ENCODE assay signal across 1 cellular context in the genomic region with DNA sequence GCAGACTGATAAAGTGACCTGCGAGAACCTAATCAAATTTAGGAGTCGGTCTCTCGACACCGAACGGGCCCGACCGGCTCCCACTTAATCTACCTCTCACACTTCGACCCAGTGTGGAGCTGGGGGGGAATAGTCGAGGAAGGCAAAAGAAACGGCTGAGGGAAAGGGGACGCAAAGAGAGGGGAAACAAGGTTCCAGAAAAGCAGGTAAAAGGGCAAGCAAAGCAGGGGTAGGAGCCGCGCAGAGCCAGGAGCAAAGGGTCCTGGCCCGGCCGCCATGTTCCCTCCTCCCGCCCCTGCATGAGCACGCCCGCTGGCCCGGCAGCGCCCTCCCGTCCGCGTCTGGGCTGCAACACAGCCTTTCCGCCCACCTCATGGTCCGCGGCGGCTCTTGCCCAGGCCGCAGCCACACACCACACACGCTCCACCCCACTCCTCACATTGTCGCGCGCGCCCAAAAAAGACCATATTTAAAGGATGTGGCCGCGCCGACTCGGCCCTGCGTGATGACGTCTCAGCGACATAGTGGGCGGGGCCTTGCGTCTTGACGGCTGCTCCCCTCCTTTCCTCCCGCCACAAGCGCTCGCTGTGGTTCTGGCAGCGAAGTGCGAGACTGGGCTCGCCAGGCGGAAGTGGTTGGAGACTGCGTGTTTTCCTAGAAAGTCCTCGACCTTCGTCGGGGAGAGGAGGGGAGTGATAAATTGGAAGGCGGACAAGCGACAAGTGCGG.
TF ChIP-seq lines count a peak whose summit lies in the region.

A gene with protein sequence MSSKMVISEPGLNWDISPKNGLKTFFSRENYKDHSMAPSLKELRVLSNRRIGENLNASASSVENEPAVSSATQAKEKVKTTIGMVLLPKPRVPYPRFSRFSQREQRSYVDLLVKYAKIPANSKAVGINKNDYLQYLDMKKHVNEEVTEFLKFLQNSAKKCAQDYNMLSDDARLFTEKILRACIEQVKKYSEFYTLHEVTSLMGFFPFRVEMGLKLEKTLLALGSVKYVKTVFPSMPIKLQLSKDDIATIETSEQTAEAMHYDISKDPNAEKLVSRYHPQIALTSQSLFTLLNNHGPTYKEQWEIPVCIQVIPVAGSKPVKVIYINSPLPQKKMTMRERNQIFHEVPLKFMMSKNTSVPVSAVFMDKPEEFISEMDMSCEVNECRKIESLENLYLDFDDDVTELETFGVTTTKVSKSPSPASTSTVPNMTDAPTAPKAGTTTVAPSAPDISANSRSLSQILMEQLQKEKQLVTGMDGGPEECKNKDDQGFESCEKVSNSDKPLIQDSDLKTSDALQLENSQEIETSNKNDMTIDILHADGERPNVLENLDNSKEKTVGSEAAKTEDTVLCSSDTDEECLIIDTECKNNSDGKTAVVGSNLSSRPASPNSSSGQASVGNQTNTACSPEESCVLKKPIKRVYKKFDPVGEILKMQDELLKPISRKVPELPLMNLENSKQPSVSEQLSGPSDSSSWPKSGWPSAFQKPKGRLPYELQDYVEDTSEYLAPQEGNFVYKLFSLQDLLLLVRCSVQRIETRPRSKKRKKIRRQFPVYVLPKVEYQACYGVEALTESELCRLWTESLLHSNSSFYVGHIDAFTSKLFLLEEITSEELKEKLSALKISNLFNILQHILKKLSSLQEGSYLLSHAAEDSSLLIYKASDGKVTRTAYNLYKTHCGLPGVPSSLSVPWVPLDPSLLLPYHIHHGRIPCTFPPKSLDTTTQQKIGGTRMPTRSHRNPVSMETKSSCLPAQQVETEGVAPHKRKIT (minus strand): TSS at position 510 of the 728 bp plus-strand sequence. CDS start 1,165 bp downstream, outside the sequence.

TF ChIP-seq in HepG2, 621 proteins besides CTCF, POLR2A, EP300 and RAD21 (continued from another document and continues in another):
- TF ChIP-seq SRSF1 (optimal IDR thresholded peaks at IDR 0.05; ENCODE audit: low read depth, low read length) = peak; percentile 66
- TF ChIP-seq, protein P1, sequence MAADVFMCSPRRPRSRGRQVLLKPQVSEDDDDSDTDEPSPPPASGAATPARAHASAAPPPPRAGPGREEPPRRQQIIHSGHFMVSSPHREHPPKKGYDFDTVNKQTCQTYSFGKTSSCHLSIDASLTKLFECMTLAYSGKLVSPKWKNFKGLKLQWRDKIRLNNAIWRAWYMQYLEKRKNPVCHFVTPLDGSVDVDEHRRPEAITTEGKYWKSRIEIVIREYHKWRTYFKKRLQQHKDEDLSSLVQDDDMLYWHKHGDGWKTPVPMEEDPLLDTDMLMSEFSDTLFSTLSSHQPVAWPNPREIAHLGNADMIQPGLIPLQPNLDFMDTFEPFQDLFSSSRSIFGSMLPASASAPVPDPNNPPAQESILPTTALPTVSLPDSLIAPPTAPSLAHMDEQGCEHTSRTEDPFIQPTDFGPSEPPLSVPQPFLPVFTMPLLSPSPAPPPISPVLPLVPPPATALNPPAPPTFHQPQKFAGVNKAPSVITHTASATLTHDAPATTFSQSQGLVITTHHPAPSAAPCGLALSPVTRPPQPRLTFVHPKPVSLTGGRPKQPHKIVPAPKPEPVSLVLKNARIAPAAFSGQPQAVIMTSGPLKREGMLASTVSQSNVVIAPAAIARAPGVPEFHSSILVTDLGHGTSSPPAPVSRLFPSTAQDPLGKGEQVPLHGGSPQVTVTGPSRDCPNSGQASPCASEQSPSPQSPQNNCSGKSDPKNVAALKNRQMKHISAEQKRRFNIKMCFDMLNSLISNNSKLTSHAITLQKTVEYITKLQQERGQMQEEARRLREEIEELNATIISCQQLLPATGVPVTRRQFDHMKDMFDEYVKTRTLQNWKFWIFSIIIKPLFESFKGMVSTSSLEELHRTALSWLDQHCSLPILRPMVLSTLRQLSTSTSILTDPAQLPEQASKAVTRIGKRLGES (CRISPR knock-in tag; IDR thresholded peaks at IDR 0.05; ENCODE audit: borderline replicate concordance) = no peak
- peak; percentile 47 for TF ChIP-seq U2AF1 (optimal IDR thresholded peaks at IDR 0.05; ENCODE audit: low read depth, low read length)
- TF ChIP-seq MXI1 (IDR thresholded peaks at IDR 0.05; ENCODE audit: borderline replicate concordance, low read depth, low read length) = peak; percentile 88; the same call in 2 of the 3 replicates
- TF ChIP-seq, protein P2, sequence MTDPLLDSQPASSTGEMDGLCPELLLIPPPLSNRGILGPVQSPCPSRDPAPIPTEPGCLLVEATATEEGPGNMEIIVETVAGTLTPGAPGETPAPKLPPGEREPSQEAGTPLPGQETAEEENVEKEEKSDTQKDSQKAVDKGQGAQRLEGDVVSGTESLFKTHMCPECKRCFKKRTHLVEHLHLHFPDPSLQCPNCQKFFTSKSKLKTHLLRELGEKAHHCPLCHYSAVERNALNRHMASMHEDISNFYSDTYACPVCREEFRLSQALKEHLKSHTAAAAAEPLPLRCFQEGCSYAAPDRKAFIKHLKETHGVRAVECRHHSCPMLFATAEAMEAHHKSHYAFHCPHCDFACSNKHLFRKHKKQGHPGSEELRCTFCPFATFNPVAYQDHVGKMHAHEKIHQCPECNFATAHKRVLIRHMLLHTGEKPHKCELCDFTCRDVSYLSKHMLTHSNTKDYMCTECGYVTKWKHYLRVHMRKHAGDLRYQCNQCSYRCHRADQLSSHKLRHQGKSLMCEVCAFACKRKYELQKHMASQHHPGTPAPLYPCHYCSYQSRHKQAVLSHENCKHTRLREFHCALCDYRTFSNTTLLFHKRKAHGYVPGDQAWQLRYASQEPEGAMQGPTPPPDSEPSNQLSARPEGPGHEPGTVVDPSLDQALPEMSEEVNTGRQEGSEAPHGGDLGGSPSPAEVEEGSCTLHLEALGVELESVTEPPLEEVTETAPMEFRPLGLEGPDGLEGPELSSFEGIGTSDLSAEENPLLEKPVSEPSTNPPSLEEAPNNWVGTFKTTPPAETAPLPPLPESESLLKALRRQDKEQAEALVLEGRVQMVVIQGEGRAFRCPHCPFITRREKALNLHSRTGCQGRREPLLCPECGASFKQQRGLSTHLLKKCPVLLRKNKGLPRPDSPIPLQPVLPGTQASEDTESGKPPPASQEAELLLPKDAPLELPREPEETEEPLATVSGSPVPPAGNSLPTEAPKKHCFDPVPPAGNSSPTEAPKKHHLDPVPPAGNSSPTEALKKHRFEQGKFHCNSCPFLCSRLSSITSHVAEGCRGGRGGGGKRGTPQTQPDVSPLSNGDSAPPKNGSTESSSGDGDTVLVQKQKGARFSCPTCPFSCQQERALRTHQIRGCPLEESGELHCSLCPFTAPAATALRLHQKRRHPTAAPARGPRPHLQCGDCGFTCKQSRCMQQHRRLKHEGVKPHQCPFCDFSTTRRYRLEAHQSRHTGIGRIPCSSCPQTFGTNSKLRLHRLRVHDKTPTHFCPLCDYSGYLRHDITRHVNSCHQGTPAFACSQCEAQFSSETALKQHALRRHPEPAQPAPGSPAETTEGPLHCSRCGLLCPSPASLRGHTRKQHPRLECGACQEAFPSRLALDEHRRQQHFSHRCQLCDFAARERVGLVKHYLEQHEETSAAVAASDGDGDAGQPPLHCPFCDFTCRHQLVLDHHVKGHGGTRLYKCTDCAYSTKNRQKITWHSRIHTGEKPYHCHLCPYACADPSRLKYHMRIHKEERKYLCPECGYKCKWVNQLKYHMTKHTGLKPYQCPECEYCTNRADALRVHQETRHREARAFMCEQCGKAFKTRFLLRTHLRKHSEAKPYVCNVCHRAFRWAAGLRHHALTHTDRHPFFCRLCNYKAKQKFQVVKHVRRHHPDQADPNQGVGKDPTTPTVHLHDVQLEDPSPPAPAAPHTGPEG (CRISPR knock-in tag; IDR thresholded peaks at IDR 0.05) = peak; percentile 84
- no peak for TF ChIP-seq KLF12 (CRISPR knock-in tag; IDR thresholded peaks at IDR 0.05; ENCODE audit: borderline replicate concordance)
- peak; percentile 72 for TF ChIP-seq ZSCAN25 (CRISPR knock-in tag; IDR thresholded peaks at IDR 0.05)
- TF ChIP-seq, protein P3, sequence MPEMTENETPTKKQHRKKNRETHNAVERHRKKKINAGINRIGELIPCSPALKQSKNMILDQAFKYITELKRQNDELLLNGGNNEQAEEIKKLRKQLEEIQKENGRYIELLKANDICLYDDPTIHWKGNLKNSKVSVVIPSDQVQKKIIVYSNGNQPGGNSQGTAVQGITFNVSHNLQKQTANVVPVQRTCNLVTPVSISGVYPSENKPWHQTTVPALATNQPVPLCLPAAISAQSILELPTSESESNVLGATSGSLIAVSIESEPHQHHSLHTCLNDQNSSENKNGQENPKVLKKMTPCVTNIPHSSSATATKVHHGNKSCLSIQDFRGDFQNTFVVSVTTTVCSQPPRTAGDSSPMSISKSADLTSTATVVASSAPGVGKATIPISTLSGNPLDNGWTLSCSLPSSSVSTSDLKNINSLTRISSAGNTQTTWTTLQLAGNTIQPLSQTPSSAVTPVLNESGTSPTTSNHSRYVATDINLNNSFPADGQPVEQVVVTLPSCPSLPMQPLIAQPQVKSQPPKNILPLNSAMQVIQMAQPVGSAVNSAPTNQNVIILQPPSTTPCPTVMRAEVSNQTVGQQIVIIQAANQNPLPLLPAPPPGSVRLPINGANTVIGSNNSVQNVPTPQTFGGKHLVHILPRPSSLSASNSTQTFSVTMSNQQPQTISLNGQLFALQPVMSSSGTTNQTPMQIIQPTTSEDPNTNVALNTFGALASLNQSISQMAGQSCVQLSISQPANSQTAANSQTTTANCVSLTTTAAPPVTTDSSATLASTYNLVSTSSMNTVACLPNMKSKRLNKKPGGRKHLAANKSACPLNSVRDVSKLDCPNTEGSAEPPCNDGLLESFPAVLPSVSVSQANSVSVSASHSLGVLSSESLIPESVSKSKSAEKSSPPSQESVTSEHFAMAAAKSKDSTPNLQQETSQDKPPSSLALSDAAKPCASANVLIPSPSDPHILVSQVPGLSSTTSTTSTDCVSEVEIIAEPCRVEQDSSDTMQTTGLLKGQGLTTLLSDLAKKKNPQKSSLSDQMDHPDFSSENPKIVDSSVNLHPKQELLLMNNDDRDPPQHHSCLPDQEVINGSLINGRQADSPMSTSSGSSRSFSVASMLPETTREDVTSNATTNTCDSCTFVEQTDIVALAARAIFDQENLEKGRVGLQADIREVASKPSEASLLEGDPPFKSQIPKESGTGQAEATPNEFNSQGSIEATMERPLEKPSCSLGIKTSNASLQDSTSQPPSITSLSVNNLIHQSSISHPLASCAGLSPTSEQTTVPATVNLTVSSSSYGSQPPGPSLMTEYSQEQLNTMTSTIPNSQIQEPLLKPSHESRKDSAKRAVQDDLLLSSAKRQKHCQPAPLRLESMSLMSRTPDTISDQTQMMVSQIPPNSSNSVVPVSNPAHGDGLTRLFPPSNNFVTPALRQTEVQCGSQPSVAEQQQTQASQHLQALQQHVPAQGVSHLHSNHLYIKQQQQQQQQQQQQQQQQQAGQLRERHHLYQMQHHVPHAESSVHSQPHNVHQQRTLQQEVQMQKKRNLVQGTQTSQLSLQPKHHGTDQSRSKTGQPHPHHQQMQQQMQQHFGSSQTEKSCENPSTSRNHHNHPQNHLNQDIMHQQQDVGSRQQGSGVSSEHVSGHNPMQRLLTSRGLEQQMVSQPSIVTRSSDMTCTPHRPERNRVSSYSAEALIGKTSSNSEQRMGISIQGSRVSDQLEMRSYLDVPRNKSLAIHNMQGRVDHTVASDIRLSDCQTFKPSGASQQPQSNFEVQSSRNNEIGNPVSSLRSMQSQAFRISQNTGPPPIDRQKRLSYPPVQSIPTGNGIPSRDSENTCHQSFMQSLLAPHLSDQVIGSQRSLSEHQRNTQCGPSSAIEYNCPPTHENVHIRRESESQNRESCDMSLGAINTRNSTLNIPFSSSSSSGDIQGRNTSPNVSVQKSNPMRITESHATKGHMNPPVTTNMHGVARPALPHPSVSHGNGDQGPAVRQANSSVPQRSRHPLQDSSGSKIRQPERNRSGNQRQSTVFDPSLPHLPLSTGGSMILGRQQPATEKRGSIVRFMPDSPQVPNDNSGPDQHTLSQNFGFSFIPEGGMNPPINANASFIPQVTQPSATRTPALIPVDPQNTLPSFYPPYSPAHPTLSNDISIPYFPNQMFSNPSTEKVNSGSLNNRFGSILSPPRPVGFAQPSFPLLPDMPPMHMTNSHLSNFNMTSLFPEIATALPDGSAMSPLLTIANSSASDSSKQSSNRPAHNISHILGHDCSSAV (CRISPR knock-in tag; IDR thresholded peaks at IDR 0.05; ENCODE audit: borderline replicate concordance) = no peak
- TF ChIP-seq GATAD2A (CRISPR knock-in tag; IDR thresholded peaks at IDR 0.05) = peak; percentile 89
- peak; percentile 71; the same call in 1 of the 2 replicates for TF ChIP-seq MIER3 (CRISPR knock-in tag; IDR thresholded peaks at IDR 0.05; ENCODE audit: borderline replicate concordance)
- TF ChIP-seq JUNB (CRISPR knock-in tag; IDR thresholded peaks at IDR 0.05; ENCODE audit: borderline replicate concordance) = 0 out of 2 replicates have a peak, but pooled peaks have one; percentile 57
- TF ChIP-seq HOXD1 (CRISPR knock-in tag; IDR thresholded peaks at IDR 0.05) = peak; percentile 59; the same call in 1 of the 2 replicates
- peak; percentile 93; the same call in 1 of the 2 replicates for TF ChIP-seq ZNF557 (CRISPR knock-in tag; IDR thresholded peaks at IDR 0.05)
- TF ChIP-seq ELF1 (CRISPR knock-in tag; IDR thresholded peaks at IDR 0.05) = peak; percentile 89
- TF ChIP-seq, protein P4, sequence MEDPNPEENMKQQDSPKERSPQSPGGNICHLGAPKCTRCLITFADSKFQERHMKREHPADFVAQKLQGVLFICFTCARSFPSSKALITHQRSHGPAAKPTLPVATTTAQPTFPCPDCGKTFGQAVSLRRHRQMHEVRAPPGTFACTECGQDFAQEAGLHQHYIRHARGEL (CRISPR knock-in tag; IDR thresholded peaks at IDR 0.05) = no peak
- TF ChIP-seq ZNF333 (CRISPR knock-in tag; IDR thresholded peaks at IDR 0.05; ENCODE audit: borderline replicate concordance) = peak; percentile 84; the same call in 1 of the 2 replicates
- TF ChIP-seq HMGA1 (CRISPR knock-in tag; conservative IDR thresholded peaks at IDR 0.05) = no peak
- no peak for TF ChIP-seq GTF3A (CRISPR knock-in tag; conservative IDR thresholded peaks at IDR 0.05)
- 0 out of 2 replicates have a peak, but pooled peaks have one; percentile 39 for TF ChIP-seq KDM3A (CRISPR knock-in tag; IDR thresholded peaks at IDR 0.05; ENCODE audit: low read depth)
- TF ChIP-seq, protein P5, sequence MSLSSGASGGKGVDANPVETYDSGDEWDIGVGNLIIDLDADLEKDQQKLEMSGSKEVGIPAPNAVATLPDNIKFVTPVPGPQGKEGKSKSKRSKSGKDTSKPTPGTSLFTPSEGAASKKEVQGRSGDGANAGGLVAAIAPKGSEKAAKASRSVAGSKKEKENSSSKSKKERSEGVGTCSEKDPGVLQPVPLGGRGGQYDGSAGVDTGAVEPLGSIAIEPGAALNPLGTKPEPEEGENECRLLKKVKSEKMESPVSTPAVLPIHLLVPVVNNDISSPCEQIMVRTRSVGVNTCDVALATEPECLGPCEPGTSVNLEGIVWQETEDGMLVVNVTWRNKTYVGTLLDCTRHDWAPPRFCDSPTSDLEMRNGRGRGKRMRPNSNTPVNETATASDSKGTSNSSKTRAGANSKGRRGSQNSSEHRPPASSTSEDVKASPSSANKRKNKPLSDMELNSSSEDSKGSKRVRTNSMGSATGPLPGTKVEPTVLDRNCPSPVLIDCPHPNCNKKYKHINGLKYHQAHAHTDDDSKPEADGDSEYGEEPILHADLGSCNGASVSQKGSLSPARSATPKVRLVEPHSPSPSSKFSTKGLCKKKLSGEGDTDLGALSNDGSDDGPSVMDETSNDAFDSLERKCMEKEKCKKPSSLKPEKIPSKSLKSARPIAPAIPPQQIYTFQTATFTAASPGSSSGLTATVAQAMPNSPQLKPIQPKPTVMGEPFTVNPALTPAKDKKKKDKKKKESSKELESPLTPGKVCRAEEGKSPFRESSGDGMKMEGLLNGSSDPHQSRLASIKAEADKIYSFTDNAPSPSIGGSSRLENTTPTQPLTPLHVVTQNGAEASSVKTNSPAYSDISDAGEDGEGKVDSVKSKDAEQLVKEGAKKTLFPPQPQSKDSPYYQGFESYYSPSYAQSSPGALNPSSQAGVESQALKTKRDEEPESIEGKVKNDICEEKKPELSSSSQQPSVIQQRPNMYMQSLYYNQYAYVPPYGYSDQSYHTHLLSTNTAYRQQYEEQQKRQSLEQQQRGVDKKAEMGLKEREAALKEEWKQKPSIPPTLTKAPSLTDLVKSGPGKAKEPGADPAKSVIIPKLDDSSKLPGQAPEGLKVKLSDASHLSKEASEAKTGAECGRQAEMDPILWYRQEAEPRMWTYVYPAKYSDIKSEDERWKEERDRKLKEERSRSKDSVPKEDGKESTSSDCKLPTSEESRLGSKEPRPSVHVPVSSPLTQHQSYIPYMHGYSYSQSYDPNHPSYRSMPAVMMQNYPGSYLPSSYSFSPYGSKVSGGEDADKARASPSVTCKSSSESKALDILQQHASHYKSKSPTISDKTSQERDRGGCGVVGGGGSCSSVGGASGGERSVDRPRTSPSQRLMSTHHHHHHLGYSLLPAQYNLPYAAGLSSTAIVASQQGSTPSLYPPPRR (CRISPR knock-in tag; IDR thresholded peaks at IDR 0.05; ENCODE audit: borderline replicate concordance) = peak; percentile 77
